21 cellular contexts compared by ENCODE assay signal in genomic region chr5:180324633-180324955, GRCh38. TPM values are rescaled to one million over a fixed set of nuclear protein-coding genes. Genes with fewer than 3 reads are reported as not detected.
"Had no signal": no experiment of that assay in that cellular context is flagged by ENCODE, and none has a peak within 500 bp of the region (broad histone marks: within the 10 kb centered on the region; RNA-seq: fewer than 3 reads in every experiment).

No MANE protein-coding gene starts in this region.

- H3K36me3 Mint-ChIP-seq: activated naive CD4-positive, alpha-beta T cell treated with anti-CD3 and anti-CD28 coated beads, Interleukin-2, amount 50 U/mL, for 24 hours; memory B cell; natural killer cell had no signal

- H3K4me1 ChIP-seq: adrenal gland, right atrium auricular region, testis had no signal

- H3K9me3 Mint-ChIP-seq: activated B cell treated with CpG ODN at 0.5 μM for 24 hours; activated CD8-positive, alpha-beta T cell treated with anti-CD3 and anti-CD28 coated beads for 36 hours; activated naive CD4-positive, alpha-beta T cell treated with anti-CD3 and anti-CD28 coated beads, Interleukin-2, amount 50 U/mL, for 24 hours; activated T-cell treated with anti-CD3 and anti-CD28 coated beads, Interleukin-2, amount 50 U/mL, for 4 hours; memory B cell; natural killer cell had no signal

- H3K9me3 ChIP-seq: adrenal gland, heart right ventricle, right atrium auricular region, testis, upper lobe of left lung had no signal

- DNase-seq: activated B cell treated with CpG ODN at 0.5 μM for 24 hours; activated CD4-positive, alpha-beta T cell treated with anti-CD3 and anti-CD28 coated beads for 48 hours; activated CD8-positive, alpha-beta T cell treated with anti-CD3 and anti-CD28 coated beads for 36 hours; activated effector memory CD4-positive, alpha-beta T cell treated with Interleukin-2 at 50 U/mL for 16 hours; activated T-cell treated with anti-CD3 and anti-CD28 coated beads, Interleukin-2, amount 50 U/mL, for 4 hours; adrenal gland; dermis blood vessel endothelial cell; heart right ventricle; natural killer cell; stimulated activated CD4-positive, alpha-beta T cell treated with anti-CD3 and anti-CD28 coated beads, Interleukin-4, amount 100 ng/mL, for 4 hours; stimulated activated CD8-positive, alpha-beta memory T cell treated with anti-CD3 and anti-CD28 coated beads, Interleukin-4, amount 100 ng/mL, for 48 hours; stimulated activated naive CD8-positive, alpha-beta T cell treated with anti-CD3 and anti-CD28 coated beads, Interleukin-15, Interleukin-2, amounts not matched to agents 100 U/mL and 50 U/mL, for 24 hours; T-helper 17 cell; testis; upper lobe of left lung had no signal

- H3K4me1 Mint-ChIP-seq: activated B cell treated with CpG ODN at 0.5 μM for 24 hours; activated naive CD4-positive, alpha-beta T cell treated with anti-CD3 and anti-CD28 coated beads, Interleukin-2, amount 50 U/mL, for 24 hours; natural killer cell had no signal

- H3K27ac Mint-ChIP-seq: activated B cell treated with CpG ODN at 0.5 μM for 24 hours; activated CD8-positive, alpha-beta T cell treated with anti-CD3 and anti-CD28 coated beads for 36 hours; activated naive CD4-positive, alpha-beta T cell treated with anti-CD3 and anti-CD28 coated beads, Interleukin-2, amount 50 U/mL, for 24 hours; memory B cell; natural killer cell; progenitor cell of endocrine pancreas; T-helper 17 cell had no signal

- H3K36me3 ChIP-seq: adrenal gland had no signal

- H3K27me3 ChIP-seq: adrenal gland, heart right ventricle, right atrium auricular region, testis, upper lobe of left lung had no signal

- H3K27me3 Mint-ChIP-seq: activated B cell treated with CpG ODN at 0.5 μM for 24 hours; activated CD8-positive, alpha-beta T cell treated with anti-CD3 and anti-CD28 coated beads for 36 hours; activated naive CD4-positive, alpha-beta T cell treated with anti-CD3 and anti-CD28 coated beads, Interleukin-2, amount 50 U/mL, for 24 hours; progenitor cell of endocrine pancreas had no signal

- ATAC-seq: activated CD8-positive, alpha-beta T cell treated with anti-CD3 and anti-CD28 coated beads for 36 hours; activated T-cell treated with anti-CD3 and anti-CD28 coated beads, Interleukin-2, amount 50 U/mL, for 4 hours; left lobe of liver; natural killer cell; stimulated activated naive CD8-positive, alpha-beta T cell treated with anti-CD3 and anti-CD28 coated beads, Interleukin-15, Interleukin-2, amounts not matched to agents 100 U/mL and 50 U/mL, for 24 hours; T-helper 17 cell had no signal

- H3K4me3 ChIP-seq: adrenal gland, heart right ventricle, right atrium auricular region, smooth muscle cell, testis, upper lobe of left lung had no signal

- H3K4me3 Mint-ChIP-seq: activated B cell treated with CpG ODN at 0.5 μM for 24 hours; activated CD8-positive, alpha-beta T cell treated with anti-CD3 and anti-CD28 coated beads for 36 hours; activated naive CD4-positive, alpha-beta T cell treated with anti-CD3 and anti-CD28 coated beads, Interleukin-2, amount 50 U/mL, for 24 hours; activated T-cell treated with anti-CD3 and anti-CD28 coated beads, Interleukin-2, amount 50 U/mL, for 4 hours; memory B cell; natural killer cell; T-helper 17 cell had no signal

- H3K27ac ChIP-seq: adrenal gland, heart right ventricle, right atrium auricular region, testis, upper lobe of left lung had no signal

RNA-seq across cellular contexts. Expression of gene GFPT2, which starts 28.5 kb away (rescaled TPM):
- total RNA-seq: activated CD8-positive, alpha-beta T cell treated with anti-CD3 and anti-CD28 coated beads for 36 hours had no signal
